Comparison of ENCODE assay signal across 8 cellular contexts in genomic region chr6:8065519-8065911, GRCh38. TPM values are rescaled to one million over a fixed set of nuclear protein-coding genes. Genes with fewer than 3 reads are reported as not detected.
DNase-seq lines count a peak whose midpoint lies in the region; ATAC-seq and TF ChIP-seq lines count a peak whose summit lies in the region.

No MANE protein-coding gene starts in this region.

- H3K36me3 Mint-ChIP-seq in stimulated activated effector memory CD8-positive, alpha-beta T cell treated with anti-CD3 and anti-CD28 coated beads, Interleukin-12 subunit alpha, Interleukin-12 subunit beta, amount 100 ng/mL, for 72 hours, result peaks cover 25% of the 10 kb centered on the region

- H3K36me3 ChIP-seq in esophagus squamous epithelium, result peaks cover 0 to 13% (median 0%) of the 10 kb centered on the region in 3 donors

- DNase-seq in activated T-cell treated with anti-CD3 and anti-CD28 coated beads for 48 hours (ENCODE audit: low read depth) (peak; percentile 23), SIG-M5 (lab: John Stamatoyannopoulos, UW) (no peak), DMS79 (lab: John Stamatoyannopoulos, UW) (no peak), esophagus squamous epithelium (lab: John Stamatoyannopoulos, UW) (no peak)
- DNase-seq in activated T-cell treated with anti-CD3 and anti-CD28 coated beads, Interleukin-2, amount 50 U/mL, for 1 hour, result no peak
- peak; percentile 31 for DNase-seq in activated naive CD4-positive, alpha-beta T cell treated with anti-CD3 and anti-CD28 coated beads, Interleukin-2, amount 50 U/mL, for 16 hours
- peak; percentile 27 to 69 for DNase-seq in stimulated activated effector memory CD8-positive, alpha-beta T cell treated with anti-CD3 and anti-CD28 coated beads, Interleukin-12 subunit alpha, Interleukin-12 subunit beta, amount 100 ng/mL, for 72 hours (ENCODE audit: low spot score in 2 of 2)

- peak overlapping the region; percentile 97 for H3K27ac Mint-ChIP-seq in stimulated activated effector memory CD8-positive, alpha-beta T cell treated with anti-CD3 and anti-CD28 coated beads, Interleukin-12 subunit alpha, Interleukin-12 subunit beta, amount 100 ng/mL, for 72 hours

- H3K4me3 Mint-ChIP-seq in stimulated activated effector memory CD8-positive, alpha-beta T cell treated with anti-CD3 and anti-CD28 coated beads, Interleukin-12 subunit alpha, Interleukin-12 subunit beta, amount 100 ng/mL, for 72 hours, result peak overlapping the region; percentile 91

- TF ChIP-seq CTCF in esophagus squamous epithelium (IDR thresholded peaks at IDR 0.05), result no peak

- H3K27ac ChIP-seq in esophagus squamous epithelium, result no peak overlapping the region

- TF ChIP-seq POLR2A in esophagus squamous epithelium (IDR thresholded peaks at IDR 0.05), result no peak

- intact Hi-C loops in esophagus squamous epithelium (cut with DNase I), result no loop called here

- no peak overlapping the region for H3K4me3 ChIP-seq in esophagus squamous epithelium

- peak; percentile 34 for ATAC-seq in HG03196 (IDR thresholded peaks at IDR 0.05; ENCODE audit: unreplicated experiment)
- peak; percentile 79 for ATAC-seq in stimulated activated effector memory CD8-positive, alpha-beta T cell treated with anti-CD3 and anti-CD28 coated beads, Interleukin-12 subunit alpha, Interleukin-12 subunit beta, amount 100 ng/mL, for 72 hours

- H3K27me3 ChIP-seq in esophagus squamous epithelium, result no peaks in the 10 kb centered on the region

- H3K9me3 ChIP-seq in esophagus squamous epithelium, result no peaks in the 10 kb centered on the region

- peaks cover 15% of the 10 kb centered on the region for H3K4me1 Mint-ChIP-seq in stimulated activated effector memory CD8-positive, alpha-beta T cell treated with anti-CD3 and anti-CD28 coated beads, Interleukin-12 subunit alpha, Interleukin-12 subunit beta, amount 100 ng/mL, for 72 hours

- H3K4me1 ChIP-seq in esophagus squamous epithelium, result peaks cover 0 to 18% (median 3%) of the 10 kb centered on the region in 3 donors

- WGBS in esophagus squamous epithelium, 2 donors, result 79 to 84% methylated on average over 3 to 4 of the region's 4 CpGs

- H3K9me3 Mint-ChIP-seq in stimulated activated effector memory CD8-positive, alpha-beta T cell treated with anti-CD3 and anti-CD28 coated beads, Interleukin-12 subunit alpha, Interleukin-12 subunit beta, amount 100 ng/mL, for 72 hours, result no peaks in the 10 kb centered on the region

RNA-seq across cellular contexts. Expression of gene BLOC1S5, which starts 1.3 kb away (rescaled TPM):
- 10 to 100 TPM in 2 of 4 donors, 1 to 10 TPM in 2; 4.1 to 12.4 (median 9.0) TPM for total RNA-seq in esophagus squamous epithelium

RNA-seq across cellular contexts. Expression of gene EEF1E1, which starts 36.8 kb away (rescaled TPM):
- 10 to 100 TPM; 18.6 to 67.3 (median 56.3) TPM for total RNA-seq in esophagus squamous epithelium

Comparison
In these comparisons a context has a peak if more than half of its experiments do, and no peak if none do; other contexts are left out.
1. DNase-seq: peak in activated T-cell treated with anti-CD3 and anti-CD28 coated beads for 48 hours (single experiment), activated naive CD4-positive, alpha-beta T cell treated with anti-CD3 and anti-CD28 coated beads, Interleukin-2, amount 50 U/mL, for 16 hours (single experiment) and stimulated activated effector memory CD8-positive, alpha-beta T cell treated with anti-CD3 and anti-CD28 coated beads, Interleukin-12 subunit alpha, Interleukin-12 subunit beta, amount 100 ng/mL, for 72 hours (2 of 2); none in activated T-cell treated with anti-CD3 and anti-CD28 coated beads, Interleukin-2, amount 50 U/mL, for 1 hour (single experiment), SIG-M5 (single experiment), DMS79 (single experiment) and esophagus squamous epithelium (single experiment).